30 cellular contexts compared by ENCODE assay signal in genomic region chr11:76193219-76193618, GRCh38. TPM values are rescaled to one million over a fixed set of nuclear protein-coding genes. Genes with fewer than 3 reads are reported as not detected.
"Had no signal": no experiment of that assay in that cellular context is flagged by ENCODE, and none has a peak within 500 bp of the region (broad histone marks: within the 10 kb centered on the region; RNA-seq: fewer than 3 reads in every experiment).

No MANE protein-coding gene starts in this region.

- H3K4me3 Mint-ChIP-seq: activated CD4-positive, alpha-beta memory T cell treated with anti-CD3 and anti-CD28 coated beads for 36 hours; activated naive CD4-positive, alpha-beta T cell treated with anti-CD3 and anti-CD28 coated beads, Interleukin-2, amount 50 U/mL, for 24 hours; activated naive CD8-positive, alpha-beta T cell treated with anti-CD3 and anti-CD28 coated beads, Interleukin-2, amount 50 U/mL, for 24 hours; activated T-cell treated with anti-CD3 and anti-CD28 coated beads, Interleukin-2, amount 50 U/mL, for 4 hours; effector memory CD8-positive, alpha-beta T cell; immature natural killer cell; nephron had no signal

- H3K4me1 Mint-ChIP-seq: activated naive CD4-positive, alpha-beta T cell treated with anti-CD3 and anti-CD28 coated beads, Interleukin-2, amount 50 U/mL, for 24 hours; activated naive CD8-positive, alpha-beta T cell treated with anti-CD3 and anti-CD28 coated beads, Interleukin-2, amount 50 U/mL, for 24 hours; immature natural killer cell had no signal

- H3K9me3 Mint-ChIP-seq: activated CD4-positive, alpha-beta memory T cell treated with anti-CD3 and anti-CD28 coated beads for 36 hours; activated naive CD4-positive, alpha-beta T cell treated with anti-CD3 and anti-CD28 coated beads, Interleukin-2, amount 50 U/mL, for 24 hours; activated naive CD8-positive, alpha-beta T cell treated with anti-CD3 and anti-CD28 coated beads, Interleukin-2, amount 50 U/mL, for 24 hours; activated T-cell treated with anti-CD3 and anti-CD28 coated beads, Interleukin-2, amount 50 U/mL, for 4 hours; activated T-helper 2 cell treated with anti-CD3 and anti-CD28 coated beads, Interferon-gamma antibody, Interleukin-2, Interleukin-4, amounts not matched to agents 10 μg/mL and 5 μg/mL and 100 μg/mL, durations not matched to agents 14 hours and 24 hours and 36 hours; effector memory CD8-positive, alpha-beta T cell; immature natural killer cell; nephron had no signal

- DNase-seq: activated CD4-positive, alpha-beta memory T cell treated with anti-CD3 and anti-CD28 coated beads for 36 hours; activated CD4-positive, alpha-beta T cell treated with anti-CD3 and anti-CD28 coated beads for 48 hours; activated naive CD8-positive, alpha-beta T cell treated with anti-CD3 and anti-CD28 coated beads, Interleukin-2, amount 50 U/mL, for 24 hours; activated T-cell treated with anti-CD3 and anti-CD28 coated beads, Interleukin-2, amount 50 U/mL, for 4 hours; amygdala; caudate nucleus; cortex of kidney; effector memory CD8-positive, alpha-beta T cell; immature natural killer cell; kidney; left colon; mammary epithelial cell; pancreas; retina; stimulated activated CD4-positive, alpha-beta T cell treated with anti-CD3 and anti-CD28 coated beads, Interleukin-12 subunit alpha, Interleukin-12 subunit beta, amount 100 ng/mL, for 4 hours; stimulated activated CD4-positive, alpha-beta T cell treated with anti-CD3 and anti-CD28 coated beads, Interleukin-4, amount 100 ng/mL, for 1 hour; stimulated activated naive CD8-positive, alpha-beta T cell treated with anti-CD3 and anti-CD28 coated beads, Interleukin-15, Interleukin-2, amounts not matched to agents 100 U/mL and 50 U/mL, for 24 hours; testis; trophoblast cell; uterus had no signal

- ATAC-seq: activated naive CD8-positive, alpha-beta T cell treated with anti-CD3 and anti-CD28 coated beads, Interleukin-2, amount 50 U/mL, for 24 hours; activated T-cell treated with anti-CD3 and anti-CD28 coated beads, Interleukin-2, amount 50 U/mL, for 4 hours; effector memory CD8-positive, alpha-beta T cell; gastroesophageal sphincter; left colon; pancreas; sciatic nerve; stimulated activated naive CD8-positive, alpha-beta T cell treated with anti-CD3 and anti-CD28 coated beads, Interleukin-15, Interleukin-2, amounts not matched to agents 100 U/mL and 50 U/mL, for 24 hours had no signal

- H2AFZ ChIP-seq: hepatocyte had no signal

- H3K4me3 ChIP-seq: gastroesophageal sphincter, hepatocyte, pancreas, prostate gland, skin epidermis, testis, uterus had no signal

- H3K27ac ChIP-seq: gastroesophageal sphincter, hepatocyte, pancreas, prostate gland, skin epidermis, testis, uterus had no signal

- H3K79me2 ChIP-seq: hepatocyte had no signal

- H3K27me3 Mint-ChIP-seq: activated CD4-positive, alpha-beta memory T cell treated with anti-CD3 and anti-CD28 coated beads for 36 hours; activated naive CD4-positive, alpha-beta T cell treated with anti-CD3 and anti-CD28 coated beads, Interleukin-2, amount 50 U/mL, for 24 hours; activated naive CD8-positive, alpha-beta T cell treated with anti-CD3 and anti-CD28 coated beads, Interleukin-2, amount 50 U/mL, for 24 hours; effector memory CD8-positive, alpha-beta T cell had no signal

- FAIRE-seq: endothelial cell of umbilical vein, kidney, pancreas had no signal

- H3K27ac Mint-ChIP-seq: activated CD4-positive, alpha-beta memory T cell treated with anti-CD3 and anti-CD28 coated beads for 36 hours; activated naive CD4-positive, alpha-beta T cell treated with anti-CD3 and anti-CD28 coated beads, Interleukin-2, amount 50 U/mL, for 24 hours; activated naive CD8-positive, alpha-beta T cell treated with anti-CD3 and anti-CD28 coated beads, Interleukin-2, amount 50 U/mL, for 24 hours; activated T-helper 2 cell treated with anti-CD3 and anti-CD28 coated beads, Interferon-gamma antibody, Interleukin-2, Interleukin-4, amounts not matched to agents 10 μg/mL and 5 μg/mL and 100 μg/mL, durations not matched to agents 14 hours and 24 hours and 36 hours; effector memory CD8-positive, alpha-beta T cell; immature natural killer cell; nephron had no signal

- H3K27me3 ChIP-seq: gastroesophageal sphincter, hepatocyte, pancreas, testis, uterus had no signal

- H3K36me3 ChIP-seq: pancreas, prostate gland, uterus had no signal

- H3K4me2 ChIP-seq: hepatocyte had no signal

- H3K4me1 ChIP-seq: prostate gland, uterus had no signal

- H3K9me3 ChIP-seq: gastroesophageal sphincter, pancreas, prostate gland, testis, uterus had no signal

- H3K36me3 Mint-ChIP-seq: activated CD4-positive, alpha-beta memory T cell treated with anti-CD3 and anti-CD28 coated beads for 36 hours; activated naive CD4-positive, alpha-beta T cell treated with anti-CD3 and anti-CD28 coated beads, Interleukin-2, amount 50 U/mL, for 24 hours; immature natural killer cell had no signal

RNA-seq across cellular contexts. Expression of gene WNT11, which starts 13.1 kb away (rescaled TPM):
- total RNA-seq: activated CD4-positive, alpha-beta memory T cell treated with anti-CD3 and anti-CD28 coated beads for 36 hours; endothelial cell of umbilical vein; fibroblast of villous mesenchyme had no signal
- polyA plus RNA-seq: endothelial cell of umbilical vein, mammary epithelial cell had no signal
